In genomic region chr19:54373781-54374266, GRCh38 we compare ENCODE assay signal across 12 cellular contexts. TPM values are rescaled to one million over a fixed set of nuclear protein-coding genes. Genes with fewer than 3 reads are reported as not detected.
DNase-seq lines count a peak whose midpoint lies in the region; ATAC-seq and TF ChIP-seq lines count a peak whose summit lies in the region.
"Had no signal": no experiment of that assay in that cellular context is flagged by ENCODE, and none has a peak within 500 bp of the region (broad histone marks: within the 10 kb centered on the region; RNA-seq: fewer than 3 reads in every experiment).

No MANE protein-coding gene starts in this region.

- ATAC-seq in activated naive CD8-positive, alpha-beta T cell treated with anti-CD3 and anti-CD28 coated beads, Interleukin-2, amount 50 U/mL, for 24 hours, result no peak
- no peak for ATAC-seq in naive B cell (ENCODE audit: low read depth in 2 of 2)
- ATAC-seq in HG02973 (IDR thresholded peaks at IDR 0.05; ENCODE audit: unreplicated experiment), result no peak
- ATAC-seq: esophagus mucosa had no signal

- no peak for TF ChIP-seq CTCF in GM10266 (IDR thresholded peaks at IDR 0.05; ENCODE audit: control insufficient read depth, insufficient read depth, low read depth, missing control alignments)

- H3K27me3 Mint-ChIP-seq in activated naive CD8-positive, alpha-beta T cell treated with anti-CD3 and anti-CD28 coated beads, Interleukin-2, amount 50 U/mL, for 24 hours, result peaks cover 41% of the 10 kb centered on the region
- no peaks in the 10 kb centered on the region for H3K27me3 Mint-ChIP-seq in naive B cell

- no peaks in the 10 kb centered on the region for H3K9me3 Mint-ChIP-seq in activated naive CD8-positive, alpha-beta T cell treated with anti-CD3 and anti-CD28 coated beads, Interleukin-2, amount 50 U/mL, for 24 hours
- peaks cover 0 to 2% (median 0%) of the 10 kb centered on the region in 7 donors for H3K9me3 Mint-ChIP-seq in naive B cell

- peak; percentile 83 for DNase-seq in CD1c-positive myeloid dendritic cell (ENCODE audit: extremely low spot score)
- DNase-seq in M059J (ENCODE audit: low read depth), result peak; percentile 25
- no peak for DNase-seq in activated naive CD8-positive, alpha-beta T cell treated with anti-CD3 and anti-CD28 coated beads, Interleukin-2, amount 50 U/mL, for 24 hours
- DNase-seq in naive B cell, result no peak
- DNase-seq in DMS 273 (lab: John Stamatoyannopoulos, UW; ENCODE audit: unreplicated experiment), result no peak
- DNase-seq in NCI-H2196 (lab: John Stamatoyannopoulos, UW; ENCODE audit: unreplicated experiment), result no peak
- no peak for DNase-seq in GM10266 (ENCODE audit: extremely low spot score)
- DNase-seq: activated effector memory CD4-positive, alpha-beta T cell treated with Interleukin-2 at 50 U/mL for 16 hours; NCI-H146 had no signal

- H3K4me3 Mint-ChIP-seq in activated naive CD8-positive, alpha-beta T cell treated with anti-CD3 and anti-CD28 coated beads, Interleukin-2, amount 50 U/mL, for 24 hours, result no peak overlapping the region
- H3K4me3 Mint-ChIP-seq in naive B cell, result peak overlapping the region in 7 of 8 donors; percentile 6 to 78 (median 44)
- H3K4me3 Mint-ChIP-seq: neural progenitor cell had no signal

- H3K4me1 Mint-ChIP-seq in activated naive CD8-positive, alpha-beta T cell treated with anti-CD3 and anti-CD28 coated beads, Interleukin-2, amount 50 U/mL, for 24 hours, result peaks cover 85% of the 10 kb centered on the region
- H3K4me1 Mint-ChIP-seq in naive B cell, result peaks cover 41 to 92% (median 63%) of the 10 kb centered on the region in 3 donors
- H3K4me1 Mint-ChIP-seq: neural progenitor cell had no signal

- H3K27ac Mint-ChIP-seq in activated naive CD8-positive, alpha-beta T cell treated with anti-CD3 and anti-CD28 coated beads, Interleukin-2, amount 50 U/mL, for 24 hours, result peak overlapping the region; percentile 26
- H3K27ac Mint-ChIP-seq in naive B cell, result no peak overlapping the region
- H3K27ac Mint-ChIP-seq: neural progenitor cell had no signal

- H3K36me3 Mint-ChIP-seq in activated naive CD8-positive, alpha-beta T cell treated with anti-CD3 and anti-CD28 coated beads, Interleukin-2, amount 50 U/mL, for 24 hours (ENCODE audit: low read depth), result no peaks in the 10 kb centered on the region
- H3K36me3 Mint-ChIP-seq in naive B cell, result no peaks in the 10 kb centered on the region
- H3K36me3 Mint-ChIP-seq: neural progenitor cell had no signal

RNA-seq across cellular contexts. Expression of gene LAIR1, which starts 9.1 kb away (rescaled TPM):
- total RNA-seq in M059J (2014; rRNA removed; shearing (Covaris generic)), result 0.15 TPM in 1 of 2 replicates, not detected in the other
- polyA plus RNA-seq in naive B cell (ENCODE audit: low read depth in 6 of 6), result 100 to 1,000 TPM; 129 to 246 (median 160) TPM

RNA-seq across cellular contexts. Expression of gene LILRA4, which starts 34.9 kb away (rescaled TPM):
- not detected in 2 replicates for total RNA-seq in M059J (2014; rRNA removed; shearing (Covaris generic))
- polyA plus RNA-seq in naive B cell (ENCODE audit: low read depth in 6 of 6), result 10 to 100 TPM in 3 of 6 donors, 1 to 10 TPM in 3; 7.1 to 25.7 (median 10.3) TPM
- total RNA-seq: esophagus mucosa had no signal

RNA-seq across cellular contexts. Expression of gene TTYH1, which starts 41.4 kb away (rescaled TPM):
- not detected in 2 replicates for total RNA-seq in M059J (2014; rRNA removed; shearing (Covaris generic))
- under 1 TPM in 3 of 6 donors, not detected in 3; 0.06 to 0.09 (median 0.08) TPM for polyA plus RNA-seq in naive B cell (ENCODE audit: low read depth in 6 of 6)

Comparison
In these comparisons a context has a peak if more than half of its experiments do, and no peak if none do; other contexts are left out.
1. DNase-seq: peak in CD1c-positive myeloid dendritic cell (single experiment) and M059J (single experiment); none in activated naive CD8-positive, alpha-beta T cell treated with anti-CD3 and anti-CD28 coated beads, Interleukin-2, amount 50 U/mL, for 24 hours (single experiment), naive B cell (single experiment), DMS 273 (single experiment), NCI-H2196 (single experiment) and GM10266 (single experiment).